In genomic region chr12:53967451-53968059, GRCh38 we compare ENCODE assay signal across 2 cellular contexts.
TF ChIP-seq lines count a peak whose summit lies in the region.

No MANE protein-coding gene starts in this region.

TF ChIP-seq in GM23338, 12 proteins besides CTCF, POLR2A, EP300 and RAD21:
- peak; percentile 55 for TF ChIP-seq EZH2phosphoT487 (IDR thresholded peaks at IDR 0.05; ENCODE audit: unreplicated experiment)
- no peak for TF ChIP-seq REST (IDR thresholded peaks at IDR 0.05; ENCODE audit: unreplicated experiment)
- TF ChIP-seq ZNF462 (CRISPR knock-in tag; IDR thresholded peaks at IDR 0.05), result no peak
- TF ChIP-seq STAT1 (IDR thresholded peaks at IDR 0.05; ENCODE audit: unreplicated experiment), result no peak
- TF ChIP-seq EZH2 (IDR thresholded peaks at IDR 0.05; ENCODE audit: low read depth, unreplicated experiment), result peak; percentile 53

TF ChIP-seq in H1, 55 proteins besides CTCF, POLR2A, EP300 and RAD21:
- TF ChIP-seq CHD1 (IDR thresholded peaks at IDR 0.05; ENCODE audit: low read depth, low read length) (no peak), USF2 (IDR thresholded peaks at IDR 0.05; ENCODE audit: low read length) (no peak), CBX8 (IDR thresholded peaks at IDR 0.05; ENCODE audit: borderline replicate concordance, low read depth, low read length) (0 out of 2 replicates have a peak, but pooled peaks have one; percentile 7)
